1 cellular context compared by ENCODE assay signal in the genomic region with DNA sequence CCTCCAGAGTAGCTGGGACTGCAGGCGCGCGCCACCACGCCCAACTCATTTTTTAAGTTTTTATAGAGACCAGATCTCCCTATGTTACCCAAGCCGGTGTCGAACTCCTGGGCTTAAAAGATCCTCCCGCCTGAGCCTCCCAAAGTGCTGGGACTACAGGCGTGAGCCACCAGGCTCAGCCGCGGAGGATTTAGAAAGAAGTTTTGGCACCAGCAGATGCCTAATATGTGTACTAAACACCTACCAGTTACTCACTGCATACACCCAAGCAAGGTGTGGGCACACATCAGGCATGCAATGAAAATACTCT.
TF ChIP-seq lines count a peak whose summit lies in the region.

No MANE protein-coding gene starts in this region.

TF ChIP-seq in GM23338, 12 proteins besides CTCF, POLR2A, EP300 and RAD21 (continued from another document):
- TF ChIP-seq, protein P1, sequence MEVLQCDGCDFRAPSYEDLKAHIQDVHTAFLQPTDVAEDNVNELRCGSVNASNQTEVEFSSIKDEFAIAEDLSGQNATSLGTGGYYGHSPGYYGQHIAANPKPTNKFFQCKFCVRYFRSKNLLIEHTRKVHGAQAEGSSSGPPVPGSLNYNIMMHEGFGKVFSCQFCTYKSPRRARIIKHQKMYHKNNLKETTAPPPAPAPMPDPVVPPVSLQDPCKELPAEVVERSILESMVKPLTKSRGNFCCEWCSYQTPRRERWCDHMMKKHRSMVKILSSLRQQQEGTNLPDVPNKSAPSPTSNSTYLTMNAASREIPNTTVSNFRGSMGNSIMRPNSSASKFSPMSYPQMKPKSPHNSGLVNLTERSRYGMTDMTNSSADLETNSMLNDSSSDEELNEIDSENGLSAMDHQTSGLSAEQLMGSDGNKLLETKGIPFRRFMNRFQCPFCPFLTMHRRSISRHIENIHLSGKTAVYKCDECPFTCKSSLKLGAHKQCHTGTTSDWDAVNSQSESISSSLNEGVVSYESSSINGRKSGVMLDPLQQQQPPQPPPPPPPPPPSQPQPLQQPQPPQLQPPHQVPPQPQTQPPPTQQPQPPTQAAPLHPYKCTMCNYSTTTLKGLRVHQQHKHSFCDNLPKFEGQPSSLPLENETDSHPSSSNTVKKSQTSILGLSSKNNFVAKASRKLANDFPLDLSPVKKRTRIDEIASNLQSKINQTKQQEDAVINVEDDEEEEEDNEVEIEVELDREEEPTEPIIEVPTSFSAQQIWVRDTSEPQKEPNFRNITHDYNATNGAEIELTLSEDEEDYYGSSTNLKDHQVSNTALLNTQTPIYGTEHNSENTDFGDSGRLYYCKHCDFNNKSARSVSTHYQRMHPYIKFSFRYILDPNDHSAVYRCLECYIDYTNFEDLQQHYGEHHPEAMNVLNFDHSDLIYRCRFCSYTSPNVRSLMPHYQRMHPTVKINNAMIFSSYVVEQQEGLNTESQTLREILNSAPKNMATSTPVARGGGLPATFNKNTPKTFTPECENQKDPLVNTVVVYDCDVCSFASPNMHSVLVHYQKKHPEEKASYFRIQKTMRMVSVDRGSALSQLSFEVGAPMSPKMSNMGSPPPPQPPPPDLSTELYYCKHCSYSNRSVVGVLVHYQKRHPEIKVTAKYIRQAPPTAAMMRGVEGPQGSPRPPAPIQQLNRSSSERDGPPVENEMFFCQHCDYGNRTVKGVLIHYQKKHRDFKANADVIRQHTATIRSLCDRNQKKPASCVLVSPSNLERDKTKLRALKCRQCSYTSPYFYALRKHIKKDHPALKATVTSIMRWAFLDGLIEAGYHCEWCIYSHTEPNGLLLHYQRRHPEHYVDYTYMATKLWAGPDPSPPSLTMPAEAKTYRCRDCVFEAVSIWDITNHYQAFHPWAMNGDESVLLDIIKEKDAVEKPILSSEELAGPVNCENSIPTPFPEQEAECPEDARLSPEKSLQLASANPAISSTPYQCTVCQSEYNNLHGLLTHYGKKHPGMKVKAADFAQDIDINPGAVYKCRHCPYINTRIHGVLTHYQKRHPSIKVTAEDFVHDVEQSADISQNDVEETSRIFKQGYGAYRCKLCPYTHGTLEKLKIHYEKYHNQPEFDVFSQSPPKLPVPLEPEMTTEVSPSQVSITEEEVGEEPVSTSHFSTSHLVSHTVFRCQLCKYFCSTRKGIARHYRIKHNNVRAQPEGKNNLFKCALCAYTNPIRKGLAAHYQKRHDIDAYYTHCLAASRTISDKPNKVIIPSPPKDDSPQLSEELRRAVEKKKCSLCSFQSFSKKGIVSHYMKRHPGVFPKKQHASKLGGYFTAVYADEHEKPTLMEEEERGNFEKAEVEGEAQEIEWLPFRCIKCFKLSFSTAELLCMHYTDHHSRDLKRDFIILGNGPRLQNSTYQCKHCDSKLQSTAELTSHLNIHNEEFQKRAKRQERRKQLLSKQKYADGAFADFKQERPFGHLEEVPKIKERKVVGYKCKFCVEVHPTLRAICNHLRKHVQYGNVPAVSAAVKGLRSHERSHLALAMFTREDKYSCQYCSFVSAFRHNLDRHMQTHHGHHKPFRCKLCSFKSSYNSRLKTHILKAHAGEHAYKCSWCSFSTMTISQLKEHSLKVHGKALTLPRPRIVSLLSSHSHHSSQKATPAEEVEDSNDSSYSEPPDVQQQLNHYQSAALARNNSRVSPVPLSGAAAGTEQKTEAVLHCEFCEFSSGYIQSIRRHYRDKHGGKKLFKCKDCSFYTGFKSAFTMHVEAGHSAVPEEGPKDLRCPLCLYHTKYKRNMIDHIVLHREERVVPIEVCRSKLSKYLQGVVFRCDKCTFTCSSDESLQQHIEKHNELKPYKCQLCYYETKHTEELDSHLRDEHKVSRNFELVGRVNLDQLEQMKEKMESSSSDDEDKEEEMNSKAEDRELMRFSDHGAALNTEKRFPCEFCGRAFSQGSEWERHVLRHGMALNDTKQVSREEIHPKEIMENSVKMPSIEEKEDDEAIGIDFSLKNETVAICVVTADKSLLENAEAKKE (CRISPR knock-in tag; IDR thresholded peaks at IDR 0.05), result no peak
- TF ChIP-seq JUNB (IDR thresholded peaks at IDR 0.05; ENCODE audit: unreplicated experiment) (no peak), EZH2 (IDR thresholded peaks at IDR 0.05; ENCODE audit: low read depth, unreplicated experiment) (no peak)
